ENCODE assay signal across 20 cellular contexts in genomic region chr22:46273432-46274148, GRCh38. TPM values are rescaled to one million over a fixed set of nuclear protein-coding genes. Genes with fewer than 3 reads are reported as not detected.
"Had no signal": no experiment of that assay in that cellular context is flagged by ENCODE, and none has a peak within 500 bp of the region (broad histone marks: within the 10 kb centered on the region; RNA-seq: fewer than 3 reads in every experiment).

No MANE protein-coding gene starts in this region.

- ATAC-seq: gastrocnemius medialis; mucosa of descending colon; naive thymus-derived CD8-positive, alpha-beta T cell; sciatic nerve; stimulated activated memory B cell treated with anti-CD40 and anti-IgM and Interleukin-4, amounts not matched to agents 10 μg/mL and 1 μg/mL and 100 μg/mL, for 72 hours; upper lobe of right lung had no signal

- H3K27me3 ChIP-seq: esophagus muscularis mucosa, gastrocnemius medialis, ovary, spleen, tibial artery, upper lobe of right lung had no signal

- H3K27ac ChIP-seq: epithelial cell of prostate, esophagus muscularis mucosa, gastrocnemius medialis, ovary, spleen, tibial artery, upper lobe of right lung had no signal

- DNase-seq: effector memory CD4-positive, alpha-beta T cell; immature natural killer cell; mammary epithelial cell; naive thymus-derived CD8-positive, alpha-beta T cell; nucleus accumbens; stimulated activated CD4-positive, alpha-beta T cell treated with anti-CD3 and anti-CD28 coated beads, Interleukin-15, amount 100 ng/mL, for 24 hours; stimulated activated CD4-positive, alpha-beta T cell treated with anti-CD3 and anti-CD28 coated beads, Interleukin-1b, Interleukin-23, amount 100 ng/mL, for 48 hours; stimulated activated CD4-positive, alpha-beta T cell treated with anti-CD3 and anti-CD28 coated beads, Interleukin-4, amount 100 ng/mL, for 24 hours; upper lobe of right lung had no signal

- H3K9me3 ChIP-seq: esophagus muscularis mucosa, gastrocnemius medialis, mucosa of descending colon, ovary, spleen, tibial artery, upper lobe of right lung had no signal

- H3K4me3 ChIP-seq: esophagus muscularis mucosa, gastrocnemius medialis, mucosa of descending colon, ovary, spleen, tibial artery, upper lobe of right lung had no signal

RNA-seq across cellular contexts. Expression of gene PKDREJ, which starts 10.4 kb away (rescaled TPM):
- total RNA-seq: fibroblast of villous mesenchyme; gastrocnemius medialis; mammary epithelial cell; naive thymus-derived CD8-positive, alpha-beta T cell; skeletal muscle tissue; upper lobe of right lung had no signal
- polyA plus RNA-seq: mammary epithelial cell; naive thymus-derived CD8-positive, alpha-beta T cell had no signal

RNA-seq across cellular contexts. Expression of gene GTSE1, which starts 23.1 kb away (rescaled TPM):
- polyA plus RNA-seq: naive thymus-derived CD8-positive, alpha-beta T cell had no signal
